10 cellular contexts compared by ENCODE assay signal in genomic region chr20:56520746-56521354, GRCh38. TPM values are rescaled to one million over a fixed set of nuclear protein-coding genes. Genes with fewer than 3 reads are reported as not detected.
"Had no signal": no experiment of that assay in that cellular context is flagged by ENCODE, and none has a peak within 500 bp of the region (broad histone marks: within the 10 kb centered on the region; RNA-seq: fewer than 3 reads in every experiment).

No MANE protein-coding gene starts in this region.

RNA-seq across cellular contexts. Expression of gene FAM209A, which starts 3.7 kb away (rescaled TPM):
- total RNA-seq: liver, occipital lobe, right cardiac atrium, transverse colon had no signal
- polyA plus RNA-seq: liver, mammary epithelial cell, right cardiac atrium had no signal

RNA-seq across cellular contexts. Expression of gene FAM209B, which starts 12.2 kb away (rescaled TPM):
- total RNA-seq: kidney, left colon, liver, mammary epithelial cell, mesothelial cell of epicardium, occipital lobe, osteocyte, sigmoid colon had no signal
